ENCODE assay signal across 29 cellular contexts in genomic region chr17:79733692-79734070, GRCh38. TPM values are rescaled to one million over a fixed set of nuclear protein-coding genes. Genes with fewer than 3 reads are reported as not detected.
A peak's percentile ranks its signal among the peaks of the same experiment; 100 is the strongest.
DNase-seq lines count a peak whose midpoint lies in the region; ATAC-seq and TF ChIP-seq lines count a peak whose summit lies in the region.
"Had no signal": no experiment of that assay in that cellular context is flagged by ENCODE, and none has a peak within 500 bp of the region (broad histone marks: within the 10 kb centered on the region; RNA-seq: fewer than 3 reads in every experiment).

No MANE protein-coding gene starts in this region.

- H3K4me3 ChIP-seq in HCT116 (replicated peaks in 1 of 2; ENCODE audit: low read depth in 1 of 2, low read length in 2 of 2) = no peak overlapping the region
- H3K4me3 ChIP-seq in right lobe of liver = peak overlapping the region; percentile 32 to 50 (median 49)
- H3K4me3 ChIP-seq in esophagus squamous epithelium = no peak overlapping the region
- H3K4me3 ChIP-seq: SJSA1 had no signal

- peaks cover 2% of the 10 kb centered on the region for H3K36me3 Mint-ChIP-seq in T-helper 17 cell (ENCODE audit: low read depth)
- peaks cover 6% of the 10 kb centered on the region for H3K36me3 Mint-ChIP-seq in stimulated activated effector memory CD8-positive, alpha-beta T cell treated with anti-CD3 and anti-CD28 coated beads, Interleukin-12 subunit alpha, Interleukin-12 subunit beta, amount 100 ng/mL, for 72 hours
- H3K36me3 Mint-ChIP-seq in activated CD8-positive, alpha-beta memory T cell treated with anti-CD3 and anti-CD28 coated beads, Interleukin-2, amount 10 ng/mL, durations not matched to agents 7 days and 5 days = no peaks in the 10 kb centered on the region
- H3K36me3 Mint-ChIP-seq: brain; CD4-positive, CD25-positive, alpha-beta regulatory T cell; T-cell had no signal

- POLR2A ChIA-PET in HCT116 (lab: Charles Lee) = no interaction called here

- no peaks in the 10 kb centered on the region for H4K20me1 ChIP-seq in HCT116 (ENCODE audit: insufficient read depth)

- 80% methylated on average over 1 of the region's 9 CpGs for WGBS in right lobe of liver (ENCODE audit: insufficient coverage, low coverage, low lambda C conversion rate, missing lambda C conversion rate)
- WGBS in esophagus squamous epithelium, 2 donors = 64 to 71% methylated on average over 4 to 5 of the region's 9 CpGs

- CTCF ChIA-PET in HCT116 (lab: Charles Lee) = interaction anchor here (2.0 kb wide), 1 partner anchor 8 kb away, joined by 9 read pairs; no protein-coding TSS in a partner anchor
- CTCF ChIA-PET in activated CD8-positive, alpha-beta memory T cell treated with anti-CD3 and anti-CD28 coated beads, Interleukin-2, amount 10 ng/mL, durations not matched to agents 7 days and 5 days (lab: Charles Lee) = interaction anchor here (2.3 to 2.8 kb wide), 2 partner anchors 8 to 13 kb away, joined by 9 to 18 read pairs; no protein-coding TSS in a partner anchor

- no peaks in the 10 kb centered on the region for H3K9me2 ChIP-seq in HCT116 (ENCODE audit: insufficient read depth)

- no peaks in the 10 kb centered on the region for H3K79me2 ChIP-seq in HCT116 (ENCODE audit: insufficient read depth, low read length)
- H3K79me2 ChIP-seq: parathyroid adenoma had no signal

- H3K27ac Mint-ChIP-seq in T-helper 17 cell = peak overlapping the region; percentile 91
- H3K27ac Mint-ChIP-seq in stimulated activated effector memory CD8-positive, alpha-beta T cell treated with anti-CD3 and anti-CD28 coated beads, Interleukin-12 subunit alpha, Interleukin-12 subunit beta, amount 100 ng/mL, for 72 hours = peak overlapping the region; percentile 97
- H3K27ac Mint-ChIP-seq in activated CD8-positive, alpha-beta memory T cell treated with anti-CD3 and anti-CD28 coated beads, Interleukin-2, amount 10 ng/mL, durations not matched to agents 7 days and 5 days = no peak overlapping the region
- H3K27ac Mint-ChIP-seq: activated CD4-positive, alpha-beta T cell treated with anti-CD3 and anti-CD28 coated beads for 36 hours; activated T-cell treated with anti-CD3 and anti-CD28 coated beads, Interleukin-2, amount 50 U/mL, for 24 hours; T-cell had no signal

- peak overlapping the region; percentile 8; the same call in 1 of the 2 replicates for H3K27ac ChIP-seq in HCT116 (ENCODE audit: low read depth, low read length)
- H3K27ac ChIP-seq in right lobe of liver = peak overlapping the region; percentile 36 to 71 (median 68)
- H3K27ac ChIP-seq in esophagus squamous epithelium = no peak overlapping the region
- H3K27ac ChIP-seq: left ventricle myocardium inferior, parathyroid adenoma, SJSA1 had no signal

- H3K4me3 Mint-ChIP-seq in T-helper 17 cell = peak overlapping the region; percentile 83
- peak overlapping the region; percentile 96 for H3K4me3 Mint-ChIP-seq in stimulated activated effector memory CD8-positive, alpha-beta T cell treated with anti-CD3 and anti-CD28 coated beads, Interleukin-12 subunit alpha, Interleukin-12 subunit beta, amount 100 ng/mL, for 72 hours
- no peak overlapping the region for H3K4me3 Mint-ChIP-seq in activated CD8-positive, alpha-beta memory T cell treated with anti-CD3 and anti-CD28 coated beads, Interleukin-2, amount 10 ng/mL, durations not matched to agents 7 days and 5 days
- H3K4me3 Mint-ChIP-seq: activated CD4-positive, alpha-beta T cell treated with anti-CD3 and anti-CD28 coated beads for 36 hours; activated T-cell treated with anti-CD3 and anti-CD28 coated beads, Interleukin-2, amount 50 U/mL, for 24 hours; brain; nephron had no signal

- DNase-seq in HCT116 (ENCODE audit: low read depth, low spot score) (no peak), T-helper 17 cell (no peak), right lobe of liver (no peak), esophagus squamous epithelium (lab: John Stamatoyannopoulos, UW) (no peak), activated gamma-delta T cell (lab: John Stamatoyannopoulos, UW) (no peak), NCI-H524 (lab: John Stamatoyannopoulos, UW) (no peak)
- no peak for DNase-seq in stimulated activated effector memory CD8-positive, alpha-beta T cell treated with anti-CD3 and anti-CD28 coated beads, Interleukin-12 subunit alpha, Interleukin-12 subunit beta, amount 100 ng/mL, for 72 hours (ENCODE audit: low spot score in 2 of 2)
- DNase-seq in activated CD8-positive, alpha-beta memory T cell treated with anti-CD3 and anti-CD28 coated beads, Interleukin-2, amount 10 ng/mL, durations not matched to agents 7 days and 5 days = no peak
- DNase-seq: activated CD4-positive, alpha-beta T cell treated with anti-CD3 and anti-CD28 coated beads for 36 hours; activated naive CD4-positive, alpha-beta T cell treated with Interleukin-2 at 50 U/mL for 16 hours; activated T-cell treated with anti-CD3 and anti-CD28 coated beads, Interleukin-2, amount 50 U/mL, for 24 hours; EL; left ventricle myocardium inferior; midbrain; NCI-H1105 treated with DMSO at 0.1 percent for 48 hours; NCI-H2029 treated with DMSO at 0.1 percent for 48 hours; NCI-H2227 treated with DMSO at 0.1 percent for 48 hours; NCI-H69; stimulated activated naive CD8-positive, alpha-beta T cell treated with anti-CD3 and anti-CD28 coated beads, Interleukin-15, Interleukin-2, amounts not matched to agents 100 U/mL and 50 U/mL, for 24 hours had no signal

- H3K36me3 ChIP-seq in HCT116 (ENCODE audit: control insufficient read depth in 1 of 2, insufficient read depth in 2 of 2, low read length in 2 of 2) (no peaks in the 10 kb centered on the region), right lobe of liver (no peaks in the 10 kb centered on the region), esophagus squamous epithelium (no peaks in the 10 kb centered on the region)
- H3K36me3 ChIP-seq: left ventricle myocardium inferior, SJSA1 had no signal

- peaks cover 22% of the 10 kb centered on the region for H3K4me1 Mint-ChIP-seq in T-helper 17 cell
- H3K4me1 Mint-ChIP-seq in stimulated activated effector memory CD8-positive, alpha-beta T cell treated with anti-CD3 and anti-CD28 coated beads, Interleukin-12 subunit alpha, Interleukin-12 subunit beta, amount 100 ng/mL, for 72 hours = peaks cover 45% of the 10 kb centered on the region
- H3K4me1 Mint-ChIP-seq in activated CD8-positive, alpha-beta memory T cell treated with anti-CD3 and anti-CD28 coated beads, Interleukin-2, amount 10 ng/mL, durations not matched to agents 7 days and 5 days = peaks cover 14% of the 10 kb centered on the region
- H3K4me1 Mint-ChIP-seq: activated CD4-positive, alpha-beta T cell treated with anti-CD3 and anti-CD28 coated beads for 36 hours had no signal

- no peaks in the 10 kb centered on the region for H3K9me3 ChIP-seq in HCT116 (ENCODE audit: control insufficient read depth in 1 of 2, insufficient read depth in 1 of 2, low read depth in 1 of 2, low read length in 2 of 2)
- H3K9me3 ChIP-seq in T-helper 17 cell (ENCODE audit: control insufficient read depth, low read length, poor library complexity, severe bottlenecking) = no peaks in the 10 kb centered on the region
- no peaks in the 10 kb centered on the region for H3K9me3 ChIP-seq in right lobe of liver
- no peaks in the 10 kb centered on the region for H3K9me3 ChIP-seq in esophagus squamous epithelium
- H3K9me3 ChIP-seq: left ventricle myocardium inferior, SJSA1 had no signal

- no peak for TF ChIP-seq RAD21 in HCT116 (IDR thresholded peaks at IDR 0.05; ENCODE audit: low read depth)

- no peak overlapping the region for H3K4me2 ChIP-seq in HCT116 (ENCODE audit: low read length)

- no peaks in the 10 kb centered on the region for H3K9me3 Mint-ChIP-seq in stimulated activated effector memory CD8-positive, alpha-beta T cell treated with anti-CD3 and anti-CD28 coated beads, Interleukin-12 subunit alpha, Interleukin-12 subunit beta, amount 100 ng/mL, for 72 hours
- H3K9me3 Mint-ChIP-seq in activated CD8-positive, alpha-beta memory T cell treated with anti-CD3 and anti-CD28 coated beads, Interleukin-2, amount 10 ng/mL, durations not matched to agents 7 days and 5 days (ENCODE audit: low read depth) = no peaks in the 10 kb centered on the region
- H3K9me3 Mint-ChIP-seq: activated T-cell treated with anti-CD3 and anti-CD28 coated beads, Interleukin-2, amount 50 U/mL, for 24 hours; nephron; T-cell had no signal

- TF ChIP-seq POLR2A in HCT116 (IDR thresholded peaks at IDR 0.05; ENCODE audit: borderline replicate concordance, extremely low read depth, insufficient read depth, insufficient read length) (no peak), right lobe of liver (IDR thresholded peaks at IDR 0.05) (no peak), esophagus squamous epithelium (IDR thresholded peaks at IDR 0.05) (no peak)

- intact Hi-C loops in HCT116 (cut with micrococcal nuclease) (no loop called here), right lobe of liver (cut with DNase I) (no loop called here), esophagus squamous epithelium (cut with DNase I) (no loop called here)

- no peak overlapping the region for H2AFZ ChIP-seq in HCT116 (ENCODE audit: low read depth, low read length, poor library complexity, severe bottlenecking)
- H2AFZ ChIP-seq: parathyroid adenoma had no signal

- TF ChIP-seq CTCF in HCT116 (IDR thresholded peaks at IDR 0.05 in 2 of 3, conservative IDR thresholded peaks at IDR 0.05 in 1 of 3; ENCODE audit: borderline replicate concordance in 1 of 3, insufficient read depth in 1 of 3, low read depth in 2 of 3, low read length in 2 of 3) (no peak), right lobe of liver (IDR thresholded peaks at IDR 0.05) (no peak), esophagus squamous epithelium (IDR thresholded peaks at IDR 0.05) (no peak)

- H3K27me3 ChIP-seq in HCT116 (ENCODE audit: insufficient read depth, low read length) = no peaks in the 10 kb centered on the region
- H3K27me3 ChIP-seq in right lobe of liver = no peaks in the 10 kb centered on the region
- H3K27me3 ChIP-seq in esophagus squamous epithelium = peaks cover 0 to 23% (median 0%) of the 10 kb centered on the region in 4 donors

- H3K27me3 Mint-ChIP-seq in T-helper 17 cell = peaks cover 9% of the 10 kb centered on the region
- H3K27me3 Mint-ChIP-seq in activated CD8-positive, alpha-beta memory T cell treated with anti-CD3 and anti-CD28 coated beads, Interleukin-2, amount 10 ng/mL, durations not matched to agents 7 days and 5 days = peaks cover 1% of the 10 kb centered on the region
- H3K27me3 Mint-ChIP-seq: brain; CD4-positive, CD25-positive, alpha-beta regulatory T cell had no signal

- no peak overlapping the region for H3K9ac ChIP-seq in HCT116 (ENCODE audit: low read length)
- H3K9ac ChIP-seq: parathyroid adenoma had no signal

- RAD21 ChIA-PET in HCT116 (lab: Charles Lee; ENCODE audit: low non-redundant PET in 1 of 2, low total read pairs in 2 of 2, uncharacterized antibody in 2 of 2, unreplicated experiment in 2 of 2) = no interaction called here

- H3K4me1 ChIP-seq in HCT116 (ENCODE audit: control insufficient read depth in 1 of 2, insufficient read depth in 2 of 2, low read length in 2 of 2) = peaks cover 0 to 4% of the 10 kb centered on the region in 2 experiments; a peak in 1 of 4 replicates
- peaks cover 0 to 24% (median 12%) of the 10 kb centered on the region in 4 donors for H3K4me1 ChIP-seq in right lobe of liver
- peaks cover 0 to 15% (median 0%) of the 10 kb centered on the region in 3 donors for H3K4me1 ChIP-seq in esophagus squamous epithelium
- H3K4me1 ChIP-seq: SJSA1 had no signal

- ATAC-seq in HCT116 (no peak), T-helper 17 cell (no peak), right lobe of liver (no peak)
- ATAC-seq in stimulated activated effector memory CD8-positive, alpha-beta T cell treated with anti-CD3 and anti-CD28 coated beads, Interleukin-12 subunit alpha, Interleukin-12 subunit beta, amount 100 ng/mL, for 72 hours = no peak
- ATAC-seq in activated CD8-positive, alpha-beta memory T cell treated with anti-CD3 and anti-CD28 coated beads, Interleukin-2, amount 10 ng/mL, durations not matched to agents 7 days and 5 days = no peak
- ATAC-seq: activated CD4-positive, alpha-beta T cell treated with anti-CD3 and anti-CD28 coated beads for 36 hours; right cardiac atrium; stimulated activated naive CD8-positive, alpha-beta T cell treated with anti-CD3 and anti-CD28 coated beads, Interleukin-15, Interleukin-2, amounts not matched to agents 100 U/mL and 50 U/mL, for 24 hours had no signal

- no TSS peak for BruUV-seq in HCT116 (replicated peaks; lab: Mats Ljungman, UMichigan)

RNA-seq across cellular contexts. Expression of gene ENPP7, which starts 2.9 kb away (rescaled TPM):
- total RNA-seq in HCT116 (2021; ENCODE audit: unreplicated experiment) (not detected), T-helper 17 cell (not detected), right lobe of liver (10 to 100 TPM in 4 of 6 experiments, 1 to 10 TPM in 2; 3.4 to 43.2 (median 17.8) TPM), esophagus squamous epithelium (not detected)
- polyA plus RNA-seq in HCT116 (2012) = not detected in 2 replicates
- under 1 TPM; 0.23 TPM for total RNA-seq in activated CD8-positive, alpha-beta memory T cell treated with anti-CD3 and anti-CD28 coated beads, Interleukin-2, amount 10 ng/mL, durations not matched to agents 7 days and 5 days
- total RNA-seq: activated CD4-positive, alpha-beta T cell treated with anti-CD3 and anti-CD28 coated beads for 36 hours; CD4-positive, CD25-positive, alpha-beta regulatory T cell; chondrocyte; H1; left ventricle myocardium inferior; M059J; right cardiac atrium; SJSA1 had no signal
- polyA plus RNA-seq: H1, right cardiac atrium had no signal

RNA-seq across cellular contexts. Expression of gene CBX2, which starts 44.3 kb away (rescaled TPM):
- total RNA-seq in HCT116 (2021; ENCODE audit: unreplicated experiment) = 28.3 TPM
- polyA plus RNA-seq in HCT116 (2012) = 8.8 and 9.6 TPM in 2 replicates
- total RNA-seq in T-helper 17 cell = under 1 TPM in 1 of 2 donors, not detected in 1; 0.18 TPM
- total RNA-seq in right lobe of liver = 1 to 10 TPM in 3 of 6 experiments, under 1 TPM in 3; 0.33 to 3.5 (median 1.1) TPM
- total RNA-seq in activated CD8-positive, alpha-beta memory T cell treated with anti-CD3 and anti-CD28 coated beads, Interleukin-2, amount 10 ng/mL, durations not matched to agents 7 days and 5 days = 1 to 10 TPM; 5.3 to 6.8 TPM
- total RNA-seq in esophagus squamous epithelium = 10 to 100 TPM in 2 of 4 donors, 1 to 10 TPM in 2; 4.6 to 12.9 (median 8.7) TPM

Comparison
In these comparisons a context has a peak if more than half of its experiments do, and no peak if none do; other contexts are left out.
1. H3K27ac ChIP-seq: peak in HCT116 (single experiment) and right lobe of liver (3 of 3); none in esophagus squamous epithelium (0 of 4).
2. H3K4me3 ChIP-seq: peak in right lobe of liver (3 of 3); none in HCT116 (0 of 2) and esophagus squamous epithelium (0 of 4).